In the genomic region with DNA sequence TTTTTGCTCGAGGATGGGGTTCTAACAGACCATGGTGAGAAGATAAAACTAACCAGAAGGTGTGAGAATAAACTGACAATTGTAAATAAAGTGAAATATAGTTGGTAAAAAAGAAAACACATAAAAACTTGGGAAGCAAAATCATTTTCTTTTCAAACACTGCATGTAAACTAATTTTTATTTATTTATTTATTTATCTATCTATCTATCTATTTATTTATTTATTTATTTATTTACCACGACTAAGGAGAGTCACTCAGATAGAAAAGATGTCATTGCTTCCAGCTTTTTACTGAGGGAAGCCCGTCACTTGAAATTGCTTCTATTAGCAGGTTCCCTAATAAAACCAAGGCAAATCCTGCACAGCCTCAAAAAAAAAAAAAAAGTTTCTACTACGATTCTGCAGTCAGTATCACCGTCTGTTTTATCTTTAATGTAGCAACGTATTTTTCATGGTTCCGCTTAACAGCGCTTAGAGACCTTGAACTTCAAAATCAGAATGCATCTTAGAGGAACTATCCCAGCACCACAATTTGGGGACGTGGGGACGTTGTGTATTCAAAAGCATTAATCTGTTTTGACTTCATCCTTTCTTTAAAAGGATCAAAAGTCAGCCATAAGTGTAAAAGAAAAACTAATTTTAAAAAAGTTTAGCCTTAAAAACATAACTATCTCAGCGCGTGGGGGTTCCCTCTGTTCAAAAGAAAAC, we compare ENCODE assay signal across 8 cellular contexts. TPM values are rescaled to one million over a fixed set of nuclear protein-coding genes. Genes with fewer than 3 reads are reported as not detected.
A peak's percentile ranks its signal among the peaks of the same experiment; 100 is the strongest.
DNase-seq lines count a peak whose midpoint lies in the region; ATAC-seq, FAIRE-seq and TF ChIP-seq lines count a peak whose summit lies in the region.

No MANE protein-coding gene starts in this region.

- WGBS in small intestine, 3 donors: 10 to 20% (median 16%) methylated on average over 12 of the region's 12 CpGs

- H3K36me3 Mint-ChIP-seq in stimulated activated naive CD8-positive, alpha-beta T cell treated with anti-CD3 and anti-CD28 coated beads, Interleukin-15, Interleukin-2, amounts not matched to agents 100 ng/mL and 50 ng/mL, for 24 hours (ENCODE audit: low read depth): peaks cover 4% of the 10 kb centered on the region
- peaks cover 13% of the 10 kb centered on the region for H3K36me3 Mint-ChIP-seq in activated CD4-positive, alpha-beta memory T cell treated with anti-CD3 and anti-CD28 coated beads, Interleukin-2, amount 10 ng/mL, durations not matched to agents 7 days and 5 days (ENCODE audit: low read depth)
- no peaks in the 10 kb centered on the region for H3K36me3 Mint-ChIP-seq in glutamatergic neuron (ENCODE audit: unreplicated experiment)

- peak overlapping the region; percentile 60 to 80 for H3K4me3 ChIP-seq in small intestine (ENCODE audit: low read depth in 1 of 2, low read length in 2 of 2)

- H3K9me3 ChIP-seq in small intestine (ENCODE audit: control insufficient read depth, low read depth): no peaks in the 10 kb centered on the region

- no peaks in the 10 kb centered on the region for H3K27me3 ChIP-seq in small intestine (ENCODE audit: control insufficient read depth in 2 of 2, insufficient read depth in 2 of 2, low read length in 2 of 2)

- DNase-seq in stimulated activated naive CD8-positive, alpha-beta T cell treated with anti-CD3 and anti-CD28 coated beads, Interleukin-15, Interleukin-2, amounts not matched to agents 100 U/mL and 50 U/mL, for 24 hours: no peak
- DNase-seq in activated CD4-positive, alpha-beta memory T cell treated with anti-CD3 and anti-CD28 coated beads, Interleukin-2, amount 10 ng/mL, durations not matched to agents 7 days and 5 days: no peak
- DNase-seq in glutamatergic neuron: no peak
- no peak for DNase-seq in small intestine
- DNase-seq in iPS-NIHi11 (ENCODE audit: low spot score): no peak
- DNase-seq in cerebellar nuclear complex (lab: John Stamatoyannopoulos, UW): no peak

- no peaks in the 10 kb centered on the region for H3K4me1 ChIP-seq in small intestine (ENCODE audit: control insufficient read depth in 2 of 2, insufficient read depth in 1 of 2, low read depth in 1 of 2, low read length in 1 of 2)

- H3K27me3 Mint-ChIP-seq in stimulated activated naive CD8-positive, alpha-beta T cell treated with anti-CD3 and anti-CD28 coated beads, Interleukin-15, Interleukin-2, amounts not matched to agents 100 ng/mL and 50 ng/mL, for 24 hours: peaks cover 15% of the 10 kb centered on the region
- peaks cover 5% of the 10 kb centered on the region for H3K27me3 Mint-ChIP-seq in activated CD4-positive, alpha-beta memory T cell treated with anti-CD3 and anti-CD28 coated beads, Interleukin-2, amount 10 ng/mL, durations not matched to agents 7 days and 5 days
- peaks cover 12% of the 10 kb centered on the region for H3K27me3 Mint-ChIP-seq in glutamatergic neuron (ENCODE audit: unreplicated experiment)

- H3K4me3 Mint-ChIP-seq in stimulated activated naive CD8-positive, alpha-beta T cell treated with anti-CD3 and anti-CD28 coated beads, Interleukin-15, Interleukin-2, amounts not matched to agents 100 ng/mL and 50 ng/mL, for 24 hours: peak overlapping the region; percentile 87
- peak overlapping the region; percentile 88 for H3K4me3 Mint-ChIP-seq in activated CD4-positive, alpha-beta memory T cell treated with anti-CD3 and anti-CD28 coated beads, Interleukin-2, amount 10 ng/mL, durations not matched to agents 7 days and 5 days
- peak overlapping the region; percentile 95 for H3K4me3 Mint-ChIP-seq in glutamatergic neuron (ENCODE audit: unreplicated experiment)

- H3K27ac ChIP-seq in small intestine (ENCODE audit: low read depth in 1 of 2, low read length in 1 of 2): peak overlapping the region; percentile 84 to 97

- FAIRE-seq in small intestine (lab: Jason Lieb, UNC): no peak

- CTCF ChIA-PET in activated CD4-positive, alpha-beta memory T cell treated with anti-CD3 and anti-CD28 coated beads, Interleukin-2, amount 10 ng/mL, durations not matched to agents 7 days and 5 days (lab: Charles Lee): no interaction called here

- TF ChIP-seq CTCF in glutamatergic neuron (IDR thresholded peaks at IDR 0.05; ENCODE audit: partially characterized antibody, unreplicated experiment): no peak

- peaks cover 53% of the 10 kb centered on the region for H3K4me1 Mint-ChIP-seq in stimulated activated naive CD8-positive, alpha-beta T cell treated with anti-CD3 and anti-CD28 coated beads, Interleukin-15, Interleukin-2, amounts not matched to agents 100 ng/mL and 50 ng/mL, for 24 hours (ENCODE audit: low read depth)
- H3K4me1 Mint-ChIP-seq in activated CD4-positive, alpha-beta memory T cell treated with anti-CD3 and anti-CD28 coated beads, Interleukin-2, amount 10 ng/mL, durations not matched to agents 7 days and 5 days: peaks cover 50% of the 10 kb centered on the region
- H3K4me1 Mint-ChIP-seq in glutamatergic neuron (ENCODE audit: low read depth, unreplicated experiment): no peaks in the 10 kb centered on the region

- POLR2A ChIA-PET in activated CD4-positive, alpha-beta memory T cell treated with anti-CD3 and anti-CD28 coated beads, Interleukin-2, amount 10 ng/mL, durations not matched to agents 7 days and 5 days (lab: Charles Lee): no interaction called here

- H3K27ac Mint-ChIP-seq in stimulated activated naive CD8-positive, alpha-beta T cell treated with anti-CD3 and anti-CD28 coated beads, Interleukin-15, Interleukin-2, amounts not matched to agents 100 ng/mL and 50 ng/mL, for 24 hours: peak overlapping the region; percentile 94
- H3K27ac Mint-ChIP-seq in activated CD4-positive, alpha-beta memory T cell treated with anti-CD3 and anti-CD28 coated beads, Interleukin-2, amount 10 ng/mL, durations not matched to agents 7 days and 5 days: peak overlapping the region; percentile 97
- no peak overlapping the region for H3K27ac Mint-ChIP-seq in glutamatergic neuron (ENCODE audit: unreplicated experiment)

- no peaks in the 10 kb centered on the region for H3K9me3 Mint-ChIP-seq in stimulated activated naive CD8-positive, alpha-beta T cell treated with anti-CD3 and anti-CD28 coated beads, Interleukin-15, Interleukin-2, amounts not matched to agents 100 ng/mL and 50 ng/mL, for 24 hours
- no peaks in the 10 kb centered on the region for H3K9me3 Mint-ChIP-seq in activated CD4-positive, alpha-beta memory T cell treated with anti-CD3 and anti-CD28 coated beads, Interleukin-2, amount 10 ng/mL, durations not matched to agents 7 days and 5 days
- H3K9me3 Mint-ChIP-seq in glutamatergic neuron (ENCODE audit: unreplicated experiment): peaks cover 9% of the 10 kb centered on the region

- no peaks in the 10 kb centered on the region for H3K36me3 ChIP-seq in small intestine (ENCODE audit: control insufficient read depth in 2 of 2, insufficient read depth in 2 of 2, low read length in 2 of 2)

- no peak for ATAC-seq in stimulated activated naive CD8-positive, alpha-beta T cell treated with anti-CD3 and anti-CD28 coated beads, Interleukin-15, Interleukin-2, amounts not matched to agents 100 U/mL and 50 U/mL, for 24 hours
- no peak for ATAC-seq in GM18498 (IDR thresholded peaks at IDR 0.05; ENCODE audit: unreplicated experiment)

RNA-seq across cellular contexts. Expression of gene EBLN1, which starts 33.2 kb away (rescaled TPM):
- total RNA-seq in activated CD4-positive, alpha-beta memory T cell treated with anti-CD3 and anti-CD28 coated beads, Interleukin-2, amount 10 ng/mL, durations not matched to agents 7 days and 5 days: not detected
- not detected for total RNA-seq in glutamatergic neuron (ENCODE audit: unreplicated experiment)
- polyA plus RNA-seq in small intestine: not detected
